ENCODE assay signal across 29 cellular contexts in genomic region chr1:225587310-225587709, GRCh38.
"Had no signal": no experiment of that assay in that cellular context is flagged by ENCODE, and none has a peak within 500 bp of the region (broad histone marks: within the 10 kb centered on the region; RNA-seq: fewer than 3 reads in every experiment).

No MANE protein-coding gene starts in this region.

- DNase-seq: colonic mucosa; cortex of kidney; effector CD8-positive, alpha-beta T cell; effector memory CD8-positive, alpha-beta T cell; endodermal cell; erythroblast; esophagus squamous epithelium; foreskin fibroblast; heart left ventricle; hypothalamus; immature natural killer cell; islet precursor cell; kidney; kidney glomerular epithelial cell; left colon; left ventricle myocardium inferior; lower lobe of right lung; mesenchymal stem cell; mucosa of descending colon; naive B cell had no signal

- FAIRE-seq: endometrium, frontal cortex, kidney had no signal

- H3K36me3 Mint-ChIP-seq: immature natural killer cell had no signal

- H3K27me3 ChIP-seq: colonic mucosa, esophagus squamous epithelium, gastroesophageal sphincter, heart left ventricle, hepatocyte had no signal

- H3K27me3 Mint-ChIP-seq: naive B cell had no signal

- H3K36me3 ChIP-seq: colonic mucosa, esophagus squamous epithelium, gastroesophageal sphincter, heart left ventricle, left ventricle myocardium inferior, lower lobe of right lung had no signal

- H3K9me3 ChIP-seq: colonic mucosa, esophagus squamous epithelium, gastroesophageal sphincter, lower lobe of right lung, mucosa of descending colon had no signal

- H3K9me3 Mint-ChIP-seq: dendritic cell treated with granulocyte-macrophage colony-stimulating factor and Interleukin-4, amounts not matched to agents 40 ng/mL and 50 ng/mL, for 4 days; effector memory CD8-positive, alpha-beta T cell; endodermal cell; immature natural killer cell; naive B cell had no signal

- H3K27ac Mint-ChIP-seq: dendritic cell treated with granulocyte-macrophage colony-stimulating factor and Interleukin-4, amounts not matched to agents 40 ng/mL and 50 ng/mL, for 4 days; effector memory CD8-positive, alpha-beta T cell; endodermal cell; immature natural killer cell; mesothelial cell of epicardium; naive B cell had no signal

- H3K4me3 ChIP-seq: colonic mucosa, esophagus squamous epithelium, gastroesophageal sphincter, heart left ventricle, hepatocyte, left ventricle myocardium inferior, lower lobe of right lung, mucosa of descending colon had no signal

- H3K4me3 Mint-ChIP-seq: dendritic cell treated with granulocyte-macrophage colony-stimulating factor and Interleukin-4, amounts not matched to agents 40 ng/mL and 50 ng/mL, for 4 days; effector memory CD8-positive, alpha-beta T cell; endodermal cell; immature natural killer cell; mesothelial cell of epicardium; naive B cell had no signal

- H3K4me2 ChIP-seq: hepatocyte had no signal

- ATAC-seq: effector memory CD8-positive, alpha-beta T cell; esophagus mucosa; gastroesophageal sphincter; heart left ventricle; left colon; left lobe of liver; lower lobe of right lung; mucosa of descending colon had no signal

- H3K27ac ChIP-seq: colonic mucosa, epithelial cell of prostate, esophagus squamous epithelium, gastroesophageal sphincter, heart left ventricle, hepatocyte, left ventricle myocardium inferior, lower lobe of right lung had no signal

- H3K4me1 Mint-ChIP-seq: immature natural killer cell had no signal

- H3K4me1 ChIP-seq: colonic mucosa, esophagus squamous epithelium, lower lobe of right lung had no signal

- H2AFZ ChIP-seq: hepatocyte had no signal
